In genomic region chr3:44554626-44555592, GRCh38 we compare ENCODE assay signal across 9 cellular contexts. TPM values are rescaled to one million over a fixed set of nuclear protein-coding genes. Genes with fewer than 3 reads are reported as not detected.
A peak's percentile ranks its signal among the peaks of the same experiment; 100 is the strongest.
DNase-seq lines count a peak whose midpoint lies in the region; ATAC-seq lines count a peak whose summit lies in the region.
"Had no signal": no experiment of that assay in that cellular context is flagged by ENCODE, and none has a peak within 500 bp of the region (broad histone marks: within the 10 kb centered on the region; RNA-seq: fewer than 3 reads in every experiment).

Gene ZKSCAN7 (plus strand): TSS chr3:44555193. CDS start chr3:44557048, 1,855 bp downstream.

- H3K36me3 Mint-ChIP-seq in CD8-positive, alpha-beta memory T cell = peaks cover 12 to 30% (median 20%) of the 10 kb centered on the region in 3 donors
- peaks cover 8% of the 10 kb centered on the region for H3K36me3 Mint-ChIP-seq in memory B cell

- H3K9me3 Mint-ChIP-seq in CD8-positive, alpha-beta memory T cell = peaks cover 0 to 2% (median 0%) of the 10 kb centered on the region in 5 donors
- H3K9me3 Mint-ChIP-seq in memory B cell = peaks cover 1% of the 10 kb centered on the region

- H3K4me1 Mint-ChIP-seq in CD8-positive, alpha-beta memory T cell = peaks cover 22 to 34% (median 30%) of the 10 kb centered on the region in 3 donors
- H3K4me1 Mint-ChIP-seq in memory B cell = peaks cover 17% of the 10 kb centered on the region

- POLR2A ChIA-PET in CD8-positive, alpha-beta memory T cell (lab: Charles Lee) = no interaction called here

- peak; percentile 66 for ATAC-seq in GM21390 (IDR thresholded peaks at IDR 0.05; ENCODE audit: unreplicated experiment)
- peak; percentile 83 for ATAC-seq in memory B cell (ENCODE audit: low read depth)

- H3K4me3 ChIP-seq in CD8-positive, alpha-beta memory T cell (ENCODE audit: low read length) = peak within 1 kb of the TSS; percentile 91
- peak within 1 kb of the TSS; percentile 96 for H3K4me3 ChIP-seq in endocrine pancreas (ENCODE audit: control insufficient read depth, insufficient read depth, low read length)
- H3K4me3 ChIP-seq: SK-N-MC had no signal

- no peaks in the 10 kb centered on the region for H3K9me3 ChIP-seq in CD8-positive, alpha-beta memory T cell (ENCODE audit: low read length)
- no peaks in the 10 kb centered on the region for H3K9me3 ChIP-seq in endocrine pancreas (ENCODE audit: control insufficient read depth, low read length)

- H3K27ac Mint-ChIP-seq in CD8-positive, alpha-beta memory T cell = peak within 1 kb of the TSS; percentile 74 to 96 (median 88)
- H3K27ac Mint-ChIP-seq in memory B cell = peak within 1 kb of the TSS; percentile 75

- peak; percentile 14 to 66 (median 38) for DNase-seq in CD8-positive, alpha-beta memory T cell
- DNase-seq in NCI-H1930 (lab: John Stamatoyannopoulos, UW) = peak; percentile 37 to 40
- DNase-seq in activated CD8-positive, alpha-beta memory T cell treated with anti-CD3 and anti-CD28 coated beads, Interleukin-2, amount 50 U/mL, for 1 hour (ENCODE audit: extremely low read depth) = peak; percentile 3
- peak; percentile 30 for DNase-seq in memory B cell (ENCODE audit: low spot score in 2 of 2)
- peak; percentile 28 for DNase-seq in stimulated activated CD8-positive, alpha-beta memory T cell treated with anti-CD3 and anti-CD28 coated beads, Interleukin-12 subunit alpha, Interleukin-12 subunit beta, amount 100 ng/mL, for 1 hour (ENCODE audit: low read depth)
- DNase-seq in SHP77 treated with DMSO at 0.1 percent for 48 hours (lab: John Stamatoyannopoulos, UW) = no peak

- H3K9ac ChIP-seq in endocrine pancreas (ENCODE audit: control insufficient read depth, insufficient read depth, low read length) = peak within 1 kb of the TSS; percentile 76

- no peaks in the 10 kb centered on the region for H3K27me3 ChIP-seq in CD8-positive, alpha-beta memory T cell (ENCODE audit: insufficient read depth, low read length, poor library complexity, severe bottlenecking)
- H3K27me3 ChIP-seq in endocrine pancreas (ENCODE audit: control insufficient read depth, insufficient read depth, low read length) = no peaks in the 10 kb centered on the region

- H3K4me1 ChIP-seq in CD8-positive, alpha-beta memory T cell (ENCODE audit: insufficient read depth, low read length) = peaks cover 18% of the 10 kb centered on the region
- H3K4me1 ChIP-seq in endocrine pancreas (ENCODE audit: control insufficient read depth, insufficient read depth, low read length) = peaks cover 6% of the 10 kb centered on the region

- peak within 1 kb of the TSS; percentile 89 to 97 (median 93) for H3K4me3 Mint-ChIP-seq in CD8-positive, alpha-beta memory T cell
- H3K4me3 Mint-ChIP-seq in memory B cell = peak within 1 kb of the TSS; percentile 95

- peaks cover 2 to 13% of the 10 kb centered on the region in 2 donors for H3K27me3 Mint-ChIP-seq in CD8-positive, alpha-beta memory T cell
- H3K27me3 Mint-ChIP-seq in memory B cell = peaks cover 4% of the 10 kb centered on the region

- no peaks in the 10 kb centered on the region for H3K36me3 ChIP-seq in CD8-positive, alpha-beta memory T cell (ENCODE audit: insufficient read depth, low read length)
- H3K36me3 ChIP-seq in endocrine pancreas (ENCODE audit: control insufficient read depth, insufficient read depth, low read length) = no peaks in the 10 kb centered on the region

- peak within 1 kb of the TSS; percentile 45 for H3K27ac ChIP-seq in CD8-positive, alpha-beta memory T cell (ENCODE audit: low read depth, low read length)
- H3K27ac ChIP-seq: SK-N-MC had no signal

- CTCF ChIA-PET in CD8-positive, alpha-beta memory T cell (lab: Charles Lee) = interaction anchor here (1.2 to 1.4 kb wide), 2 partner anchors 21 to 44 kb away, joined by 3 to 4 read pairs; no protein-coding TSS in a partner anchor

RNA-seq across cellular contexts. Expression of gene ZKSCAN7, which starts in this region (rescaled TPM):
- total RNA-seq in CD8-positive, alpha-beta memory T cell = 1 to 10 TPM; 3.7 to 4.7 TPM
- polyA plus RNA-seq in CD8-positive, alpha-beta memory T cell = 3.8 TPM
